In the genomic region with DNA sequence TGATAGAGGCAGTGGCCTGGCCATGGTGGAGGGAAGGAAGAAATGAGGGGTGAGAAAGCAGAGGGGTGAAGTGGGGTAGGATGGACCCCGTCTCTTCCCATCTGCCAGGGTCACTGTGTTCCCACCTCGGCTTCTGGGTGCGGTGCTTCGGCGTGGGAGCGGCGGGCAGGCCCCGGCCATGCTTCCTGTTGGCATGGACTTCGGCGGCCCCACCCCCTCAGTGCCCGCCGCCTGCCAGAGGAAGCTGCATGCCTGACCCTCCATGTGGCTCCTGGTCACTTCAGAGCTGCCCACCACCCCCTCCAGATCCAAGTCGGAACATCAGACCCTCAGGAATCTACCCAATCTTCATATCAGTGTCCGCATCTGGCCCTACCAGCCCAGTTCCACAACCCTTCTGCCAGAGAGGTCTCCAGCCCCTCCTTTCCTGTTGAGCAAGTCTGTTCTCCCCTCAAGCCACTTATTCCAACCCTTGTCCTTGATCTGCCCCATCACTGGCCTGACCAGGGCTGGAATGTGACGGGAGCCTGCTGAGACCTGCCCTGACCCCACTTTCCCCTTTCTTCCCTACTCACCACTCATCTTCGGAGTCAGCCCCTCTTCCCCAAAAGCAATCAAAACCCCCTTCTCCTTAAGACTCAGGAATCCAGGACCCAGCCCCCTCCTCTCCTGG, we compare ENCODE assay signal across 8 cellular contexts. TPM values are rescaled to one million over a fixed set of nuclear protein-coding genes. Genes with fewer than 3 reads are reported as not detected.
A peak's percentile ranks its signal among the peaks of the same experiment; 100 is the strongest.
DNase-seq lines count a peak whose midpoint lies in the region; ATAC-seq and TF ChIP-seq lines count a peak whose summit lies in the region.

No MANE protein-coding gene starts in this region.

- H3K4me3 ChIP-seq in mucosa of descending colon: no peak overlapping the region

- H3K4me1 ChIP-seq in mucosa of descending colon (ENCODE audit: low read depth): peaks cover 37% of the 10 kb centered on the region

- peak overlapping the region; percentile 86 to 97 (median 91) for H3K27ac Mint-ChIP-seq in CD14-positive monocyte
- peak overlapping the region; percentile 88 to 89 for H3K27ac Mint-ChIP-seq in activated naive CD4-positive, alpha-beta T cell treated with anti-CD3 and anti-CD28 coated beads, Interleukin-2, amount 50 U/mL, for 72 hours

- intact Hi-C loops in CD14-positive monocyte (cut with micrococcal nuclease) (no loop called here), mucosa of descending colon (cut with DNase I, micrococcal nuclease) (no loop called here)

- peaks cover 0 to 3% (median 0%) of the 10 kb centered on the region in 7 donors for H3K9me3 Mint-ChIP-seq in CD14-positive monocyte
- H3K9me3 Mint-ChIP-seq in activated naive CD4-positive, alpha-beta T cell treated with anti-CD3 and anti-CD28 coated beads, Interleukin-2, amount 50 U/mL, for 72 hours: peaks cover 0 to 5% of the 10 kb centered on the region in 2 donors

- TF ChIP-seq CTCF in CD14-positive monocyte (IDR thresholded peaks at IDR 0.05) (no peak), GM20000 (IDR thresholded peaks at IDR 0.05; ENCODE audit: extremely low read depth, missing control alignments) (no peak), mucosa of descending colon (IDR thresholded peaks at IDR 0.05) (no peak)

- peaks cover 0 to 5% (median 2%) of the 10 kb centered on the region in 3 donors for H3K27me3 Mint-ChIP-seq in CD14-positive monocyte (ENCODE audit: low read depth in 3 of 3)

- peak overlapping the region; percentile 89 to 96 for H3K4me3 Mint-ChIP-seq in CD14-positive monocyte

- peaks cover 88% of the 10 kb centered on the region for H3K4me1 Mint-ChIP-seq in CD14-positive monocyte

- ATAC-seq in activated naive CD4-positive, alpha-beta T cell treated with anti-CD3 and anti-CD28 coated beads, Interleukin-2, amount 50 U/mL, for 72 hours: no peak
- peak; percentile 59 for ATAC-seq in mucosa of descending colon
- ATAC-seq in HG03196 (IDR thresholded peaks at IDR 0.05; ENCODE audit: unreplicated experiment): no peak
- no peak for ATAC-seq in HG02973 (IDR thresholded peaks at IDR 0.05; ENCODE audit: unreplicated experiment)

- H3K36me3 ChIP-seq in mucosa of descending colon (ENCODE audit: low read depth): no peaks in the 10 kb centered on the region

- no peak for DNase-seq in CD14-positive monocyte (ENCODE audit: low spot score)
- peak; percentile 25 for DNase-seq in GM20000 (ENCODE audit: low spot score)
- no peak for DNase-seq in activated naive CD4-positive, alpha-beta T cell treated with anti-CD3 and anti-CD28 coated beads, Interleukin-2, amount 50 U/mL, for 72 hours (ENCODE audit: low spot score in 2 of 2)
- peak; percentile 79 to 88 (median 84) for DNase-seq in mucosa of descending colon
- no peak for DNase-seq in EL
- DNase-seq in NCI-H128 (lab: John Stamatoyannopoulos, UW; ENCODE audit: unreplicated experiment): no peak

- H3K36me3 Mint-ChIP-seq in CD14-positive monocyte: peaks cover 9 to 19% of the 10 kb centered on the region in 2 donors
- peaks cover 42 to 48% of the 10 kb centered on the region in 2 donors for H3K36me3 Mint-ChIP-seq in activated naive CD4-positive, alpha-beta T cell treated with anti-CD3 and anti-CD28 coated beads, Interleukin-2, amount 50 U/mL, for 72 hours

- no peaks in the 10 kb centered on the region for H3K9me3 ChIP-seq in mucosa of descending colon

RNA-seq across cellular contexts. Expression of gene KCNN4, which starts 1.5 kb away (rescaled TPM):
- 10 to 100 TPM; 12.9 to 17.1 TPM for polyA plus RNA-seq in CD14-positive monocyte
- 100 to 1,000 TPM; 110 to 145 TPM for total RNA-seq in activated naive CD4-positive, alpha-beta T cell treated with anti-CD3 and anti-CD28 coated beads, Interleukin-2, amount 50 U/mL, for 72 hours
- total RNA-seq in mucosa of descending colon: 10 to 100 TPM; 14.9 to 36.2 (median 36.1) TPM

RNA-seq across cellular contexts. Expression of gene LYPD5, which starts 23.0 kb away (rescaled TPM):
- polyA plus RNA-seq in CD14-positive monocyte: under 1 TPM; 0.24 to 0.39 TPM
- 1 to 10 TPM in 1 of 2 donors, under 1 TPM in 1; 0.97 to 3.8 TPM for total RNA-seq in activated naive CD4-positive, alpha-beta T cell treated with anti-CD3 and anti-CD28 coated beads, Interleukin-2, amount 50 U/mL, for 72 hours
- 1 to 10 TPM in 2 of 3 donors, under 1 TPM in 1; 0.61 to 4.8 (median 3.9) TPM for total RNA-seq in mucosa of descending colon

RNA-seq across cellular contexts. Expression of gene SMG9, which starts 24.5 kb away (rescaled TPM):
- 1 to 10 TPM; 1.3 to 2.4 TPM for polyA plus RNA-seq in CD14-positive monocyte
- total RNA-seq in activated naive CD4-positive, alpha-beta T cell treated with anti-CD3 and anti-CD28 coated beads, Interleukin-2, amount 50 U/mL, for 72 hours: 100 to 1,000 TPM in 1 of 2 donors, 10 to 100 TPM in 1; 62.8 to 145 TPM
- total RNA-seq in mucosa of descending colon: 10 to 100 TPM; 32.2 to 41.4 (median 34.7) TPM

RNA-seq across cellular contexts. Expression of gene ZNF283, which starts 47.8 kb away (rescaled TPM):
- polyA plus RNA-seq in CD14-positive monocyte: 1 to 10 TPM in 1 of 2 donors, under 1 TPM in 1; 0.80 to 2.5 TPM
- 10 to 100 TPM in 1 of 2 donors, 1 to 10 TPM in 1; 7.7 to 12.0 TPM for total RNA-seq in activated naive CD4-positive, alpha-beta T cell treated with anti-CD3 and anti-CD28 coated beads, Interleukin-2, amount 50 U/mL, for 72 hours
- 10 to 100 TPM in 2 of 3 donors, 1 to 10 TPM in 1; 7.6 to 21.8 (median 14.1) TPM for total RNA-seq in mucosa of descending colon

Comparison
In these comparisons a context has a peak if more than half of its experiments do, and no peak if none do; other contexts are left out.
1. DNase-seq: peak in GM20000 (single experiment) and mucosa of descending colon (3 of 3); none in CD14-positive monocyte (single experiment), activated naive CD4-positive, alpha-beta T cell treated with anti-CD3 and anti-CD28 coated beads, Interleukin-2, amount 50 U/mL, for 72 hours (0 of 2), EL (single experiment) and NCI-H128 (single experiment).